In genomic region chr7:30865077-30865476, GRCh38 we compare ENCODE assay signal across 27 cellular contexts. TPM values are rescaled to one million over a fixed set of nuclear protein-coding genes. Genes with fewer than 3 reads are reported as not detected.
"Had no signal": no experiment of that assay in that cellular context is flagged by ENCODE, and none has a peak within 500 bp of the region (broad histone marks: within the 10 kb centered on the region; RNA-seq: fewer than 3 reads in every experiment).

No MANE protein-coding gene starts in this region.

- H3K4me1 Mint-ChIP-seq: activated CD4-positive, alpha-beta T cell treated with anti-CD3 and anti-CD28 coated beads, Interleukin-2, amount 10 ng/mL, durations not matched to agents 24 days and 14 days; activated naive CD8-positive, alpha-beta T cell treated with anti-CD3 and anti-CD28 coated beads, Interleukin-2, amount 50 U/mL, for 24 hours; WTC11 had no signal

- H3K36me3 Mint-ChIP-seq: activated CD4-positive, alpha-beta memory T cell treated with anti-CD3 and anti-CD28 coated beads for 36 hours; activated naive CD4-positive, alpha-beta T cell treated with anti-CD3 and anti-CD28 coated beads, Interleukin-2, amount 50 U/mL, for 72 hours; brain; WTC11 had no signal

- H3K27ac ChIP-seq: cardiac muscle cell, Peyer's patch, SJSA1 had no signal

- H3K4me3 Mint-ChIP-seq: activated CD4-positive, alpha-beta memory T cell treated with anti-CD3 and anti-CD28 coated beads for 36 hours; activated CD4-positive, alpha-beta T cell treated with anti-CD3 and anti-CD28 coated beads, Interleukin-2, amount 10 ng/mL, durations not matched to agents 24 days and 14 days; activated naive CD8-positive, alpha-beta T cell treated with anti-CD3 and anti-CD28 coated beads, Interleukin-2, amount 50 U/mL, for 24 hours; activated T-cell treated with anti-CD3 and anti-CD28 coated beads, Interleukin-2, amount 50 U/mL, for 4 hours; brain; T-helper 1 cell treated with Interleukin-12 subunit alpha and Interleukin-12 subunit beta and Interleukin-4 antibody, amounts not matched to agents 30 μg/mL and 1 μg/mL, for 36 hours; WTC11 had no signal

- H3K27me3 ChIP-seq: cardiac muscle cell, Peyer's patch, SJSA1 had no signal

- H3K27me3 Mint-ChIP-seq: activated CD4-positive, alpha-beta memory T cell treated with anti-CD3 and anti-CD28 coated beads for 36 hours; activated CD4-positive, alpha-beta T cell treated with anti-CD3 and anti-CD28 coated beads, Interleukin-2, amount 10 ng/mL, durations not matched to agents 24 days and 14 days; activated naive CD8-positive, alpha-beta T cell treated with anti-CD3 and anti-CD28 coated beads, Interleukin-2, amount 50 U/mL, for 24 hours; brain had no signal

- H3K9me3 ChIP-seq: Peyer's patch, SJSA1 had no signal

- H3K9me3 Mint-ChIP-seq: activated CD4-positive, alpha-beta memory T cell treated with anti-CD3 and anti-CD28 coated beads for 36 hours; activated CD4-positive, alpha-beta T cell treated with anti-CD3 and anti-CD28 coated beads, Interleukin-2, amount 10 ng/mL, durations not matched to agents 24 days and 14 days; activated naive CD4-positive, alpha-beta T cell treated with anti-CD3 and anti-CD28 coated beads, Interleukin-2, amount 50 U/mL, for 72 hours; activated naive CD8-positive, alpha-beta T cell treated with anti-CD3 and anti-CD28 coated beads, Interleukin-2, amount 50 U/mL, for 24 hours; activated T-cell treated with anti-CD3 and anti-CD28 coated beads, Interleukin-2, amount 50 U/mL, for 4 hours; brain; T-helper 1 cell treated with Interleukin-12 subunit alpha and Interleukin-12 subunit beta and Interleukin-4 antibody, amounts not matched to agents 30 μg/mL and 1 μg/mL, for 36 hours; WTC11 had no signal

- DNase-seq: activated CD4-positive, alpha-beta memory T cell treated with anti-CD3 and anti-CD28 coated beads for 36 hours; activated CD4-positive, alpha-beta T cell treated with anti-CD3 and anti-CD28 coated beads, Interleukin-2, amount 10 ng/mL, durations not matched to agents 24 days and 14 days; activated CD4-positive, CD25-positive, alpha-beta regulatory T cell treated with anti-CD3 and anti-CD28 coated beads, Interleukin-2, amount 50 U/mL, for 72 hours; activated CD8-positive, alpha-beta memory T cell treated with anti-CD3 and anti-CD28 coated beads for 24 hours; activated effector memory CD4-positive, alpha-beta T cell treated with anti-CD3 and anti-CD28 coated beads, Interleukin-2, amount 50 U/mL, for 16 hours; activated naive CD4-positive, alpha-beta T cell treated with Interleukin-2 at 50 U/mL for 16 hours; activated naive CD8-positive, alpha-beta T cell treated with anti-CD3 and anti-CD28 coated beads, Interleukin-2, amount 50 U/mL, for 24 hours; activated T-cell treated with anti-CD3 and anti-CD28 coated beads, Interleukin-2, amount 50 U/mL, for 4 hours; amniotic stem cell; KG1; NCI-H1092; NCI-H1417; NCI-H1930; NCI-H2171; NCI-H2227 treated with DMSO at 0.1 percent for 48 hours; NCI-H510A; NK-92 treated with Interleukin-12 subunit alpha and Interleukin-12 subunit beta, amount 100 ng/mL, for 24 hours; OCI-M1; Peyer's patch; SHP77 had no signal

- H3K4me3 ChIP-seq: cardiac muscle cell, Peyer's patch, SJSA1 had no signal

- H3K27ac Mint-ChIP-seq: activated CD4-positive, alpha-beta memory T cell treated with anti-CD3 and anti-CD28 coated beads for 36 hours; activated CD4-positive, alpha-beta T cell treated with anti-CD3 and anti-CD28 coated beads, Interleukin-2, amount 10 ng/mL, durations not matched to agents 24 days and 14 days; activated naive CD4-positive, alpha-beta T cell treated with anti-CD3 and anti-CD28 coated beads, Interleukin-2, amount 50 U/mL, for 72 hours; activated naive CD8-positive, alpha-beta T cell treated with anti-CD3 and anti-CD28 coated beads, Interleukin-2, amount 50 U/mL, for 24 hours; T-helper 1 cell treated with Interleukin-12 subunit alpha and Interleukin-12 subunit beta and Interleukin-4 antibody, amounts not matched to agents 30 μg/mL and 1 μg/mL, for 36 hours; WTC11 had no signal

- H3K36me3 ChIP-seq: cardiac muscle cell, Peyer's patch, SJSA1 had no signal

- ATAC-seq: activated naive CD4-positive, alpha-beta T cell treated with anti-CD3 and anti-CD28 coated beads, Interleukin-2, amount 50 U/mL, for 72 hours; activated naive CD8-positive, alpha-beta T cell treated with anti-CD3 and anti-CD28 coated beads, Interleukin-2, amount 50 U/mL, for 24 hours; activated T-cell treated with anti-CD3 and anti-CD28 coated beads, Interleukin-2, amount 50 U/mL, for 4 hours; SK-N-SH treated with all-trans-retinoic acid at 6 μM for 48 hours; WTC11 had no signal

RNA-seq across cellular contexts. Expression of gene AQP1, which starts 46.6 kb away (rescaled TPM):
- total RNA-seq: activated CD4-positive, alpha-beta T cell treated with anti-CD3 and anti-CD28 coated beads, Interleukin-2, amount 10 ng/mL, durations not matched to agents 24 days and 14 days had no signal
